In the genomic region with DNA sequence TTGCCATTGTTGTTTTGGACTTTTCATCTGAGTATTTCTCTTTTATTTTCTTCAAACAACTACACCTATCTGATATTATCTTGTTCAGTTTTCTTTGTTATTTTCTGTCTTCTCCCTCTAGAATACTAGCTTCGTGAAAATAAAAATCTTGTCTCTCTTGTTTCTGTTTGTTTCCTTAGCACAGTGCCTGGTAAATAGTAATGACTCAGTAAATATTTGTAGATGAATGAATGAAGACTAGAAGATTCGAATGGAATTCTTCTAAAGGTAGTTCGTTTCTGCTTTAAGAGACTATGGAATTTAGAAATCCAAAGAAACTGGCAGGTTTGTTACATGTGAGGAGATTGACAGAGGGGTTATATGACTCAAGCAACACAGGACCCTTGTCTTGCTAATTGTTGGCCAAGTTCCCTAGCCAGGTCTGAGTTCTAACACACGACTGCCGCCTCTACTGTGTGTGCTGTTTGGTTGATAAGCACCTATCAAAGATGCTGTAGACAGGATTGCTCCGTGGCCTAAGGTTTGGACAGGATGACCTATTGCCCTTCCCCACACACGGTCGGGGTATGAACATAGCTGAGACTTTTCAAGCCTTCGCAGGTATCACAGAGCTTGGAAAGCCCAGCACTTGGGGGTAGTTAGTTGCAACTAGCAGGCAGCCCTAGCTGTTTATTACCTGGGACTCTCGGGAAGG, we compare ENCODE assay signal across 8 cellular contexts. TPM values are rescaled to one million over a fixed set of nuclear protein-coding genes. Genes with fewer than 3 reads are reported as not detected.
DNase-seq lines count a peak whose midpoint lies in the region; ATAC-seq and TF ChIP-seq lines count a peak whose summit lies in the region.

No MANE protein-coding gene starts in this region.

- no peak for TF ChIP-seq POLR2A in gastroesophageal sphincter (IDR thresholded peaks at IDR 0.05)

- peak; percentile 6 for ATAC-seq in HG02870 (IDR thresholded peaks at IDR 0.05; ENCODE audit: unreplicated experiment)
- ATAC-seq in gastroesophageal sphincter: no peak
- peak; percentile 9 to 23 (median 14) for ATAC-seq in psoas muscle

- DNase-seq in activated CD4-positive, alpha-beta T cell treated with anti-CD3 and anti-CD28 coated beads, Interleukin-2, amount 10 ng/mL, durations not matched to agents 7 days and 5 days: peak; percentile 11
- DNase-seq in activated CD4-positive, alpha-beta T cell treated with anti-CD3 and anti-CD28 coated beads, Interleukin-2, amount 50 U/mL, for 1 hour: no peak
- no peak for DNase-seq in psoas muscle
- no peak for DNase-seq in SK-N-DZ (ENCODE audit: low spot score)
- DNase-seq in SW 1271 (lab: John Stamatoyannopoulos, UW): no peak

- H3K27me3 ChIP-seq in gastroesophageal sphincter (no peaks in the 10 kb centered on the region), psoas muscle (ENCODE audit: insufficient read depth in 3 of 3, low read length in 2 of 3) (no peaks in the 10 kb centered on the region)

- H3K4me3 ChIP-seq in gastroesophageal sphincter (peak overlapping the region; percentile 64 to 86), psoas muscle (peak overlapping the region; percentile 93)

- H3K27me3 Mint-ChIP-seq in activated CD4-positive, alpha-beta T cell treated with anti-CD3 and anti-CD28 coated beads, Interleukin-2, amount 10 ng/mL, durations not matched to agents 7 days and 5 days: peaks cover 15% of the 10 kb centered on the region

- no peaks in the 10 kb centered on the region for H3K9me3 ChIP-seq in gastroesophageal sphincter
- no peaks in the 10 kb centered on the region for H3K9me3 ChIP-seq in psoas muscle

- H3K36me3 ChIP-seq in gastroesophageal sphincter (no peaks in the 10 kb centered on the region), psoas muscle (ENCODE audit: insufficient read depth in 1 of 2, low read depth in 1 of 2) (no peaks in the 10 kb centered on the region)

- peak overlapping the region; percentile 95 for H3K27ac ChIP-seq in VCaP
- H3K27ac ChIP-seq in gastroesophageal sphincter: peak overlapping the region; percentile 44 to 91 (median 90)
- H3K27ac ChIP-seq in psoas muscle: peak overlapping the region; percentile 81

- POLR2A ChIA-PET in activated CD4-positive, alpha-beta T cell treated with anti-CD3 and anti-CD28 coated beads, Interleukin-2, amount 10 ng/mL, durations not matched to agents 7 days and 5 days (lab: Charles Lee): interaction anchor here (0.5 to 1.1 kb wide), 3 partner anchors 44 to 1501 kb away, joined by 3 to 4 read pairs (median 4); no protein-coding TSS in a partner anchor

- H3K36me3 Mint-ChIP-seq in activated CD4-positive, alpha-beta T cell treated with anti-CD3 and anti-CD28 coated beads, Interleukin-2, amount 10 ng/mL, durations not matched to agents 7 days and 5 days (ENCODE audit: low read depth): peaks cover 18% of the 10 kb centered on the region

- peak overlapping the region; percentile 91 for H3K4me3 Mint-ChIP-seq in activated CD4-positive, alpha-beta T cell treated with anti-CD3 and anti-CD28 coated beads, Interleukin-2, amount 10 ng/mL, durations not matched to agents 7 days and 5 days

- no peak for TF ChIP-seq EP300 in gastroesophageal sphincter (IDR thresholded peaks at IDR 0.05)

- intact Hi-C loops in psoas muscle (cut with DNase I): loop anchor here (5.0 to 10.0 kb wide), 4 partner anchors 55 to 148 kb away; a partner anchor contains a TSS

- H3K9me3 Mint-ChIP-seq in activated CD4-positive, alpha-beta T cell treated with anti-CD3 and anti-CD28 coated beads, Interleukin-2, amount 10 ng/mL, durations not matched to agents 7 days and 5 days: no peaks in the 10 kb centered on the region

- H3K4me1 Mint-ChIP-seq in activated CD4-positive, alpha-beta T cell treated with anti-CD3 and anti-CD28 coated beads, Interleukin-2, amount 10 ng/mL, durations not matched to agents 7 days and 5 days: peaks cover 50% of the 10 kb centered on the region

- peaks cover 3 to 44% (median 5%) of the 10 kb centered on the region in 3 donors for H3K4me1 ChIP-seq in gastroesophageal sphincter
- H3K4me1 ChIP-seq in psoas muscle: peaks cover 21% of the 10 kb centered on the region

- CTCF ChIA-PET in activated CD4-positive, alpha-beta T cell treated with anti-CD3 and anti-CD28 coated beads, Interleukin-2, amount 10 ng/mL, durations not matched to agents 7 days and 5 days (lab: Charles Lee): interaction anchor here (0.6 to 1.7 kb wide), 6 partner anchors 10 to 279 kb away, joined by 3 to 6 read pairs (median 3); no protein-coding TSS in a partner anchor

- TF ChIP-seq CTCF in VCaP (conservative IDR thresholded peaks at IDR 0.05) (no peak), gastroesophageal sphincter (IDR thresholded peaks at IDR 0.05) (no peak), psoas muscle (IDR thresholded peaks at IDR 0.05) (no peak)

- peak overlapping the region; percentile 89 for H3K27ac Mint-ChIP-seq in activated CD4-positive, alpha-beta T cell treated with anti-CD3 and anti-CD28 coated beads, Interleukin-2, amount 10 ng/mL, durations not matched to agents 7 days and 5 days

- WGBS in gastroesophageal sphincter (ENCODE audit: low coverage in 1 of 2), 2 donors: 41 to 63% methylated on average over 3 to 6 of the region's 10 CpGs
- 22 to 28% (median 23%) methylated on average over 10 of the region's 10 CpGs for WGBS in psoas muscle, 3 donors

RNA-seq across cellular contexts. Expression of a gene that starts 0.8 kb away (rescaled TPM):
- total RNA-seq in activated CD4-positive, alpha-beta T cell treated with anti-CD3 and anti-CD28 coated beads, Interleukin-2, amount 10 ng/mL, durations not matched to agents 7 days and 5 days: 10 to 100 TPM; 32.9 to 33.1 TPM
- total RNA-seq in gastroesophageal sphincter (10 to 100 TPM in 3 of 4 donors, 1 to 10 TPM in 1; 9.6 to 25.7 (median 17.0) TPM), psoas muscle (10 to 100 TPM in 3 of 4 donors, 1 to 10 TPM in 1; 9.4 to 26.6 (median 16.2) TPM)
- 1 to 10 TPM; 4.1 to 6.3 (median 5.6) TPM for polyA plus RNA-seq in psoas muscle
- polyA plus RNA-seq in SK-N-DZ (2014; cell fraction: cytosol; rRNA removed): 20.2 and 23.7 TPM in 2 replicates
- 17.1 and 19.1 TPM in 2 replicates for polyA plus RNA-seq in SK-N-DZ (2014; cell fraction: nucleus; rRNA removed)
